In the genomic region with DNA sequence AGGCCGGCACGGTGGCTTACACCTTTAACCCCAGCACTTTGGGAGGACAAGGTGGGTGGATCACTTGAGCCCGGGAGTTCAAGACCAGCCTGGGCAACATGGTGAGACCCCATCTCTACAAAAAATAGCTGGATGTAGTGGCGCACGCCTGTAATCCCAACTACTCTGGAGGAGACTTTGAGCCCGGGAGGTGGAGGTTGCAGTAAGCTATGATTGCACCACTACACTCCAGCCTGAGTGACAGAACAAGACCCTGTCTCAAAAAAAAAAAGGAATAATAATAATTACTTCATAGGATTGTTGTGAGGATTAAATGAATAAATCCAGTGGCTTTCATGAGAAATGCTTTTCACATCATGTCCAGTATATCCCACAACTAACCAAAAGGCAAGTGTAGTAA, we compare ENCODE assay signal across 30 cellular contexts. TPM values are rescaled to one million over a fixed set of nuclear protein-coding genes. Genes with fewer than 3 reads are reported as not detected.
"Had no signal": no experiment of that assay in that cellular context is flagged by ENCODE, and none has a peak within 500 bp of the region (broad histone marks: within the 10 kb centered on the region; RNA-seq: fewer than 3 reads in every experiment).

No MANE protein-coding gene starts in this region.

- DNase-seq: colonic mucosa; cortex of kidney; effector CD8-positive, alpha-beta T cell; effector memory CD8-positive, alpha-beta T cell; endodermal cell; erythroblast; esophagus squamous epithelium; foreskin fibroblast; foreskin melanocyte; gastrocnemius medialis; glutamatergic neuron; head of caudate nucleus; heart right ventricle; hippocampal formation; left cardiac atrium; left ventricle myocardium inferior; lower lobe of right lung; mesendoderm; midbrain had no signal

- FAIRE-seq: endometrium, islet of Langerhans, keratinocyte had no signal

- H3K27me3 ChIP-seq: colonic mucosa, esophagus squamous epithelium, gastrocnemius medialis, heart right ventricle had no signal

- H3K27ac ChIP-seq: colonic mucosa, epithelial cell of prostate, esophagus squamous epithelium, gastrocnemius medialis, heart right ventricle, left ventricle myocardium inferior, lower lobe of right lung had no signal

- H3K36me3 ChIP-seq: colonic mucosa, esophagus squamous epithelium, gastrocnemius medialis, heart right ventricle, left ventricle myocardium inferior, lower lobe of right lung had no signal

- H3K9me3 ChIP-seq: colonic mucosa, esophagus squamous epithelium, gastrocnemius medialis, heart right ventricle, left ventricle myocardium inferior, lower lobe of right lung had no signal

- H3K4me3 ChIP-seq: colonic mucosa, esophagus squamous epithelium, gastrocnemius medialis, heart right ventricle, left ventricle myocardium inferior, lower lobe of right lung had no signal

- H3K4me1 ChIP-seq: colonic mucosa, gastrocnemius medialis had no signal

- ATAC-seq: effector memory CD8-positive, alpha-beta T cell; esophagus mucosa; gastrocnemius medialis; heart right ventricle; left cardiac atrium; lower lobe of right lung had no signal

RNA-seq across cellular contexts. Expression of a gene that starts 8.0 kb away (rescaled TPM):
- total RNA-seq: chondrocyte, colonic mucosa, endodermal cell, esophagus mucosa, esophagus squamous epithelium, gastrocnemius medialis, glomerular endothelial cell, heart right ventricle, left cardiac atrium, left ventricle myocardium inferior, lower leg skin, lower lobe of right lung, lung microvascular endothelial cell, mononuclear cell, mucosa of gallbladder had no signal
